Comparison of ENCODE assay signal across 2 cellular contexts in genomic region chr19:15498910-15499309, GRCh38.
A peak's percentile ranks its signal among the peaks of the same experiment; 100 is the strongest.
TF ChIP-seq lines count a peak whose summit lies in the region.

No MANE protein-coding gene starts in this region.

TF ChIP-seq in liver, 16 proteins besides CTCF, POLR2A, EP300 and RAD21:
- TF ChIP-seq EGR1 (IDR thresholded peaks at IDR 0.05; ENCODE audit: low read depth in 2 of 2) (no peak), JUND (IDR thresholded peaks at IDR 0.05) (no peak), TAF1 (conservative IDR thresholded peaks at IDR 0.05) (no peak), ATF3 (IDR thresholded peaks at IDR 0.05) (no peak), SP1 (IDR thresholded peaks at IDR 0.05) (peak; percentile 85), REST (IDR thresholded peaks at IDR 0.05) (no peak)

TF ChIP-seq in HepG2, 621 proteins besides CTCF, POLR2A, EP300 and RAD21:
- TF ChIP-seq ZNF124 (CRISPR knock-in tag; IDR thresholded peaks at IDR 0.05) (no peak), GPN1 (CRISPR knock-in tag; IDR thresholded peaks at IDR 0.05; ENCODE audit: borderline replicate concordance) (no peak), ZNF710 (CRISPR knock-in tag; IDR thresholded peaks at IDR 0.05; ENCODE audit: borderline replicate concordance) (no peak), LRRFIP1 (CRISPR knock-in tag; conservative IDR thresholded peaks at IDR 0.05) (no peak), ESRRA (CRISPR knock-in tag; IDR thresholded peaks at IDR 0.05; ENCODE audit: low read depth) (no peak), TRIM24 (CRISPR knock-in tag; IDR thresholded peaks at IDR 0.05) (no peak), ZNF264 (CRISPR knock-in tag; IDR thresholded peaks at IDR 0.05) (no peak), ZC3H4 (CRISPR knock-in tag; IDR thresholded peaks at IDR 0.05; ENCODE audit: borderline replicate concordance) (no peak), GRHL1 (CRISPR knock-in tag; conservative IDR thresholded peaks at IDR 0.05) (no peak), PHF21A (CRISPR knock-in tag; IDR thresholded peaks at IDR 0.05) (no peak), NFE2L1 (CRISPR knock-in tag; IDR thresholded peaks at IDR 0.05; ENCODE audit: borderline replicate concordance) (no peak), ARID5B (CRISPR knock-in tag; IDR thresholded peaks at IDR 0.05) (no peak), RARA (CRISPR knock-in tag; IDR thresholded peaks at IDR 0.05) (no peak), ZNF674 (CRISPR knock-in tag; IDR thresholded peaks at IDR 0.05; ENCODE audit: low read depth) (no peak), E2F5 (CRISPR knock-in tag; conservative IDR thresholded peaks at IDR 0.05) (no peak), ZNF460 (CRISPR knock-in tag; IDR thresholded peaks at IDR 0.05; ENCODE audit: borderline replicate concordance) (no peak), POGK (CRISPR knock-in tag; conservative IDR thresholded peaks at IDR 0.05) (no peak), HINFP (CRISPR knock-in tag; IDR thresholded peaks at IDR 0.05; ENCODE audit: low read depth) (no peak), ZNF7 (CRISPR knock-in tag; IDR thresholded peaks at IDR 0.05) (no peak), ZNF383 (CRISPR knock-in tag; IDR thresholded peaks at IDR 0.05; ENCODE audit: borderline replicate concordance) (no peak)
